Comparison of ENCODE assay signal across 23 cellular contexts in the genomic region with DNA sequence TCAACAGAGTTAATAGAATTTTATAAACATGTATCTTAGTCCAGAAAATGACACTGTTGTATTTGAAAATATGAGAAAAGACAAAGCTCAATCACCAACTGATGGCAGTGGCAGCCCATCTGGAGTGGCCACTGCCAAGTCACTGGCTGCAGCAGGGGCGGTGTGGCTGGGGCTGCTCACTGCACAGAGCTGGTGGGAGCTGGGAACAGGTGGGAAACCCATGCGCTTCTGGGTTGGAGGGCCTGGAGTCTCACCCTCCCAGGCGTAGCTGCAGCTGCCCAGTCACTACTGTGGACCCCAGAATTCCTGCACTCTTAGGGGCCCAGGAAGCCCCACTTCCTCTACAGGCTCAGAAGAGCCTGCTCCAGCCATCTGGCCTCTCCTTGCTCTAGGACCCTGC.
"Had no signal": no experiment of that assay in that cellular context is flagged by ENCODE, and none has a peak within 500 bp of the region (broad histone marks: within the 10 kb centered on the region; RNA-seq: fewer than 3 reads in every experiment).

No MANE protein-coding gene starts in this region.

- H3K27me3 ChIP-seq: MG63, SJSA1 had no signal

- H3K36me3 ChIP-seq: MG63, SJSA1 had no signal

- H3K27ac ChIP-seq: SJSA1, SK-N-MC had no signal

- H3K4me3 ChIP-seq: MG63, SJSA1, SK-N-MC had no signal

- FAIRE-seq: RCC 7860 had no signal

- DNase-seq: Karpas-422, KBM-7, MG63, NCI-H1092, NCI-H1105 treated with DMSO at 0.1 percent for 48 hours, NCI-H1417 treated with DMSO at 0.1 percent for 48 hours, NCI-H146, NCI-H1694 treated with DMSO at 0.1 percent for 48 hours, NCI-H1930, NCI-H2081, NCI-H2107, NCI-H226, NCI-H446, NCI-H510A, NCI-H524 treated with DMSO at 0.1 percent for 48 hours, NCI-H69, NCI-H774, Right ventricle myocardium superior, RPMI8226, SIG-M5 had no signal

- H3K4me1 ChIP-seq: SJSA1 had no signal

- H3K9me3 ChIP-seq: MG63, SJSA1 had no signal
